Comparison of ENCODE assay signal across 8 cellular contexts in genomic region chr18:24076136-24076597, GRCh38.
DNase-seq lines count a peak whose midpoint lies in the region; ATAC-seq, FAIRE-seq and TF ChIP-seq lines count a peak whose summit lies in the region.
"Not testable (repeated sequence)": the region's sequence is repeated elsewhere in the genome, so short reads cannot be mapped to it uniquely, and the experiment has no call there.

No MANE protein-coding gene starts in this region.

- H3K27ac ChIP-seq in vagina: peak overlapping the region; percentile 66

- intact Hi-C loops in vagina (cut with DNase I): loop anchor here (10.0 kb wide), 1 partner anchor 61 kb away; the partner anchor contains the start of gene TTC39C

- not testable (repeated sequence) for H3K9me3 ChIP-seq in vagina

- peaks cover 11% of the 10 kb centered on the region for H3K4me1 ChIP-seq in vagina

- peak; percentile 32 for FAIRE-seq in bronchial epithelial cell (lab: Jason Lieb, UNC)

- DNase-seq in HS-5 (ENCODE audit: low read depth) (peak; percentile 86), OCI-M1 (lab: John Stamatoyannopoulos, UW) (peak; percentile 97), bronchial epithelial cell (ENCODE audit: low read depth) (peak; percentile 96), iPS-NIHi7 (ENCODE audit: extremely low spot score) (peak; percentile 71), vagina (ENCODE audit: extremely low spot score in 2 of 2) (peak in 1 of 2 donors; percentile 96)
- DNase-seq in activated CD4-positive, alpha-beta T cell treated with anti-CD3 and anti-CD28 coated beads, Interleukin-2, amount 50 U/mL, for 48 hours: peak; percentile 82 to 86
- DNase-seq in stimulated activated CD4-positive, alpha-beta T cell treated with anti-CD3 and anti-CD28 coated beads, Interleukin-12 subunit alpha, Interleukin-12 subunit beta, amount 100 ng/mL, for 24 hours (ENCODE audit: low read depth in 2 of 2): peak; percentile 63 to 70

- TF ChIP-seq POLR2A in vagina (IDR thresholded peaks at IDR 0.05): not testable (repeated sequence)

- not testable (repeated sequence) for H3K27me3 ChIP-seq in bronchial epithelial cell (ENCODE audit: control insufficient read depth, insufficient read depth, low read length); vagina

- H3K36me3 ChIP-seq in bronchial epithelial cell (ENCODE audit: control insufficient read depth, insufficient read depth, low read length); vagina: not testable (repeated sequence)

- not testable (repeated sequence) for H3K4me3 ChIP-seq in bronchial epithelial cell (ENCODE audit: low read depth, low read length); vagina

- TF ChIP-seq CTCF in bronchial epithelial cell (IDR thresholded peaks at IDR 0.05; ENCODE audit: insufficient read depth, low read length, severe bottlenecking) (peak; percentile 71), vagina (IDR thresholded peaks at IDR 0.05) (peak in 1 of 3 experiments; percentile 50)

- ATAC-seq in GM18502 (IDR thresholded peaks at IDR 0.05; ENCODE audit: poor library complexity, unreplicated experiment): peak; percentile 58
